In genomic region chr11:83054904-83055380, GRCh38 we compare ENCODE assay signal across 1 cellular context.
TF ChIP-seq lines count a peak whose summit lies in the region.

No MANE protein-coding gene starts in this region.

TF ChIP-seq in IMR-90, 13 proteins besides CTCF, POLR2A, EP300 and RAD21 (continued from another document):
- no peak for TF ChIP-seq ELK1 (IDR thresholded peaks at IDR 0.05; ENCODE audit: borderline replicate concordance, low read depth, low read length)
- TF ChIP-seq SMC3 (IDR thresholded peaks at IDR 0.05; ENCODE audit: low read depth, low read length): no peak
- TF ChIP-seq FOS (IDR thresholded peaks at IDR 0.05; ENCODE audit: low read depth, low read length): no peak
- no peak for TF ChIP-seq NFE2L2 (IDR thresholded peaks at IDR 0.05; ENCODE audit: low read depth, low read length)
- no peak for TF ChIP-seq CEBPB (IDR thresholded peaks at IDR 0.05; ENCODE audit: low read depth, low read length)
- no peak for TF ChIP-seq RFX5 (IDR thresholded peaks at IDR 0.05; ENCODE audit: low read depth, low read length)
- no peak for TF ChIP-seq MAZ (IDR thresholded peaks at IDR 0.05; ENCODE audit: borderline replicate concordance, low read depth, low read length)
